Comparison of ENCODE assay signal across 8 cellular contexts in the genomic region with DNA sequence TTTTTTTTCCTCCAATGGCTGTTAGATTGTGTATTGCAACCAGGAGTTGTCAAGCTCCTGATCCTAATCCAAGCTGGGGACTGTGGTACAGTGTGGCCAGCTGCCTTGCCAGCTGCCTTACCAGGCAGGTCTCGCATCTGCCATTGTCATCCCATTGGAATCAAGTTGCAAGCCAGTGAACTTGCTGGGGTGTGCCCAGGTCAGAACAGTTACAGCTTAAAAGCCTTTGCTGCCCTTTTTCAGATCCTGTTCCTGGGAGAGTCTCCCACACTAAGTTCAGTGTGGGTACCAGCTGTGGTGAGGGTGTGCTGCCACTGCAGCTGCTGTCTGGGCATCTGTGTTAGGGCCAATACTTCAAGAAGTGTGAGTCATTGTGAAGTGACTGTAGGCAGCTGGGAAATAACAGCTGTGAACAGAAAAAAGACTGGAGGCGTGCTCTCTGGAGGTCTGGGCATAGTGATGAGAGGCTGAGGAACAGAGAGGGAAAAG.
DNase-seq lines count a peak whose midpoint lies in the region; ATAC-seq, FAIRE-seq and TF ChIP-seq lines count a peak whose summit lies in the region.

No MANE protein-coding gene starts in this region.

- TF ChIP-seq RAD21 in H1 (IDR thresholded peaks at IDR 0.05 in 1 of 2, conservative IDR thresholded peaks at IDR 0.05 in 1 of 2; ENCODE audit: low read depth in 2 of 2, low read length in 2 of 2) = no peak

- no peak overlapping the region for H4K91ac ChIP-seq in H1 (replicated peaks; ENCODE audit: insufficient read length, low read length)

- H3K79me2 ChIP-seq in H1 (ENCODE audit: control insufficient read depth in 1 of 2, insufficient read depth in 2 of 2, low read length in 2 of 2) = peaks cover 0 to 51% of the 10 kb centered on the region in 2 experiments; a peak in 2 of 4 replicates

- no peak for TF ChIP-seq CTCF in H1 (IDR thresholded peaks at IDR 0.05; ENCODE audit: control extremely low read depth in 1 of 3, insufficient read depth in 1 of 3, low read depth in 1 of 3, low read length in 3 of 3)

- no peak overlapping the region for H2BK5ac ChIP-seq in H1 (ENCODE audit: low read depth, low read length)

- peak; percentile 76 for ATAC-seq in GM18508 (IDR thresholded peaks at IDR 0.05; ENCODE audit: insufficient read depth, unreplicated experiment)

- TF ChIP-seq EP300 in H1 (IDR thresholded peaks at IDR 0.05; ENCODE audit: borderline replicate concordance in 1 of 2, low read depth in 2 of 2, low read length in 2 of 2) = no peak

- no peak overlapping the region for H2BK20ac ChIP-seq in H1 (ENCODE audit: low read length)

- H3K14ac ChIP-seq in H1 (ENCODE audit: insufficient read length) = no peak overlapping the region

- no peak overlapping the region for H4K5ac ChIP-seq in H1 (ENCODE audit: insufficient read length, low read depth, low read length)

- H4K8ac ChIP-seq in H1 (ENCODE audit: extremely low read depth, insufficient read depth, low read length) = no peak overlapping the region

- H3K4me2 ChIP-seq in H1 (ENCODE audit: insufficient read depth in 1 of 2, low read depth in 2 of 2, low read length in 2 of 2) = no peak overlapping the region

- 96% methylated on average over 2 of the region's 2 CpGs; no CpG with 5 or more reads in 1 of the 2 experiments for WGBS in H1 (ENCODE audit: extremely low coverage in 1 of 2, insufficient coverage in 1 of 2, insufficient read length in 1 of 2, insufficient replicate concordance in 2 of 2, low coverage in 1 of 2, low lambda C conversion rate in 2 of 2, missing lambda C conversion rate in 1 of 2), 2 experiments

- H3K9ac ChIP-seq in H1 (replicated peaks in 1 of 4; ENCODE audit: extremely low read depth in 1 of 4, low read depth in 3 of 4, low read length in 3 of 4) = no peak overlapping the region

- H2AK5ac ChIP-seq in H1 (ENCODE audit: low read depth, low read length) = 0 out of 2 replicates have a peak overlapping the region, but pooled peaks have one; percentile 13

- no peak overlapping the region for H3K23ac ChIP-seq in H1 (ENCODE audit: insufficient read length)

- CTCF ChIA-PET in H1 (lab: Charles Lee; ENCODE audit: partially characterized antibody) = no interaction called here

- H3K79me1 ChIP-seq in H1 (ENCODE audit: low read depth, low read length) = peaks cover 7% of the 10 kb centered on the region

- H2BK15ac ChIP-seq in H1 (ENCODE audit: low read length) = no peak overlapping the region; the same call in 1 of the 2 replicates

- peaks cover 0 to 2% of the 10 kb centered on the region in 2 experiments for H4K20me1 ChIP-seq in H1 (replicated peaks in 1 of 2; ENCODE audit: control insufficient read depth in 1 of 2, insufficient read depth in 2 of 2, low read length in 2 of 2)

- POLR2A ChIA-PET in H1 (lab: Charles Lee; ENCODE audit: partially characterized antibody) = interaction anchor here (0.7 to 1.6 kb wide), 2 partner anchors 14 to 75 kb away, joined by 3 to 4 read pairs; no protein-coding TSS in a partner anchor

- no peaks in the 10 kb centered on the region for H3K27me3 ChIP-seq in H1 (replicated peaks in 1 of 4; ENCODE audit: control insufficient read depth in 3 of 4, extremely low read depth in 1 of 4, insufficient read depth in 3 of 4, low read length in 3 of 4)

- H2BK120ac ChIP-seq in H1 (replicated peaks; ENCODE audit: low read depth, low read length) = no peak overlapping the region

- no peak overlapping the region for H3K18ac ChIP-seq in H1 (ENCODE audit: extremely low read depth, low read length)

- H3K36me3 ChIP-seq in H1 (ENCODE audit: control insufficient read depth in 2 of 4, insufficient read depth in 4 of 4, low read length in 3 of 4) = no peaks in the 10 kb centered on the region

- H2AFZ ChIP-seq in H1 (ENCODE audit: low read length) = no peak overlapping the region

- H2BK12ac ChIP-seq in H1 (ENCODE audit: low read depth, low read length) = no peak overlapping the region

- TF ChIP-seq POLR2A in H1 (IDR thresholded peaks at IDR 0.05; ENCODE audit: control extremely low read depth in 1 of 2, low read depth in 2 of 2, low read length in 2 of 2) (no peak), erythroblast (IDR thresholded peaks at IDR 0.05; ENCODE audit: low read length) (no peak)

- H3K4ac ChIP-seq in H1 (replicated peaks; ENCODE audit: insufficient read length, low read depth, low read length) = no peak overlapping the region

- no peak overlapping the region for H3K4me3 ChIP-seq in H1 (ENCODE audit: extremely low read depth in 1 of 4, insufficient read depth in 2 of 4, low read depth in 3 of 4, low read length in 4 of 4)

- H3K56ac ChIP-seq in H1 (replicated peaks; ENCODE audit: insufficient read length, low read depth, low read length) = no peak overlapping the region

- H3K27ac ChIP-seq in H1 (ENCODE audit: low read depth, low read length) = no peak overlapping the region; the same call in 1 of the 2 replicates

- no peak for FAIRE-seq in H1 (lab: Jason Lieb, UNC)

- H3K4me1 ChIP-seq in H1 (replicated peaks in 1 of 4; ENCODE audit: control insufficient read depth in 3 of 4, insufficient read depth in 4 of 4, low read length in 3 of 4) = peaks cover 3 to 12% (median 5%) of the 10 kb centered on the region in 4 experiments; a peak in 6 of 7 replicates

- DNase-seq in A172 (ENCODE audit: low spot score) = peak; percentile 89
- DNase-seq in NCI-H2196 treated with DMSO at 0.1 percent for 48 hours (lab: John Stamatoyannopoulos, UW; ENCODE audit: unreplicated experiment) = peak; percentile 3
- DNase-seq in H1 (ENCODE audit: low read depth in 1 of 2, low spot score in 2 of 2) = no peak
- DNase-seq in nucleus accumbens (lab: John Stamatoyannopoulos, UW) = peak in 37 of 56 donors; percentile 10 to 71 (median 36)
- no peak for DNase-seq in LoVo (ENCODE audit: low spot score)
- DNase-seq in NK-92 (lab: John Stamatoyannopoulos, UW; ENCODE audit: unreplicated experiment) = no peak
- DNase-seq in erythroblast (lab: John Stamatoyannopoulos, UW) = no peak

- peaks cover 0 to 2% of the 10 kb centered on the region in 2 experiments; a peak in 1 of 4 replicates for H3K9me3 ChIP-seq in H1 (ENCODE audit: insufficient read depth in 2 of 2, low read depth in 1 of 2, low read length in 1 of 2)

- no peaks in the 10 kb centered on the region for H3K23me2 ChIP-seq in H1 (ENCODE audit: low read depth, low read length)

TF ChIP-seq in H1, 55 proteins besides CTCF, POLR2A, EP300 and RAD21 (continues in another document):
- TF ChIP-seq CBX5 (IDR thresholded peaks at IDR 0.05; ENCODE audit: low read depth, low read length) (no peak), POU5F1 (IDR thresholded peaks at IDR 0.05; ENCODE audit: low read depth, low read length) (no peak), YY1 (IDR thresholded peaks at IDR 0.05; ENCODE audit: low read depth, low read length) (no peak), HDAC6 (IDR thresholded peaks at IDR 0.05; ENCODE audit: low read depth, low read length) (no peak)

Comparison
In these comparisons a context has a peak if more than half of its experiments do, and no peak if none do; other contexts are left out.
1. DNase-seq: peak in A172 (single experiment), NCI-H2196 treated with DMSO at 0.1 percent for 48 hours (single experiment) and nucleus accumbens (37 of 56); none in H1 (0 of 2), LoVo (single experiment), NK-92 (single experiment) and erythroblast (0 of 2).